In the genomic region with DNA sequence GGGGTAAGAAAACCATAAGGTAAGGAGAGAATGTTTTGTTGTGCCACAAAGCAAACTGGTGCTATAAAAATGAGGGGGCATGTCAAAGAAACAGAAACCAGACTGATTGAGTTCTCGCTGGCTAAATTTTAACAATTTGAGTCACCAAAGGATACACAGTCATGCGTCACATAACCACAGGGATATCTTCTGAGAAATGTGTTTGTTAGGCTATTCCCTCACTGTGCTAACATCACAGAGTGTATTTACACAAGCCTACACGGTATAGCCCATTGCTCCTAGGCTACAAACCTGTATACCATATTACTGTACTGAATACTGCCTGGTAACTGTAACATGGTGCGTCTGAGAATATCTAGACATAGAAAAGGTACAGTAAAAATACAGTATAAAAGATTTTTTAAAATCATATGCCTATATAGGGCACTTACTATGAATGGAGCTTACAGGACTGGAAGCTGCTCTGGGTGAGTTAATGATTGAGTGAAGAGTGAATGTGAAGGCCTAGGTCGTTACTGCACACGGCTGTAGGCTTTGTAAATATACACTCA, we compare ENCODE assay signal across 8 cellular contexts. TPM values are rescaled to one million over a fixed set of nuclear protein-coding genes. Genes with fewer than 3 reads are reported as not detected.
A peak's percentile ranks its signal among the peaks of the same experiment; 100 is the strongest.
DNase-seq lines count a peak whose midpoint lies in the region; ATAC-seq, FAIRE-seq and TF ChIP-seq lines count a peak whose summit lies in the region.

No MANE protein-coding gene starts in this region.

- no peak overlapping the region for H2BK120ac ChIP-seq in IMR-90 (ENCODE audit: low read depth, low read length)

- H4K91ac ChIP-seq in IMR-90 (ENCODE audit: insufficient read depth, low read depth, low read length) = no peak overlapping the region

- no peak overlapping the region for H4K8ac ChIP-seq in IMR-90 (ENCODE audit: low read depth in 2 of 2, low read length in 2 of 2)

- H3K14ac ChIP-seq in IMR-90 (replicated peaks; ENCODE audit: low read depth, low read length) = no peak overlapping the region

- H3K9me3 Mint-ChIP-seq in stimulated activated memory B cell treated with anti-CD40 and anti-IgM and Interleukin-4, amounts not matched to agents 10 μg/mL and 1 μg/mL and 100 μg/mL, for 72 hours = no peaks in the 10 kb centered on the region

- no peak for TF ChIP-seq POLR2A in IMR-90 (IDR thresholded peaks at IDR 0.05; ENCODE audit: low read depth, low read length)
- no peak for TF ChIP-seq POLR2A in tibial nerve (IDR thresholded peaks at IDR 0.05)

- POLR2A ChIA-PET in IMR-90 (lab: Charles Lee; ENCODE audit: unreplicated experiment) = no interaction called here

- no peaks in the 10 kb centered on the region for H3K9me3 ChIP-seq in IMR-90 (ENCODE audit: control insufficient read depth, insufficient read depth, low read length)
- H3K9me3 ChIP-seq in colonic mucosa = no peaks in the 10 kb centered on the region
- H3K9me3 ChIP-seq in tibial nerve = no peaks in the 10 kb centered on the region

- peak overlapping the region; percentile 76 for H2BK5ac ChIP-seq in IMR-90 (ENCODE audit: low read depth, low read length, poor library complexity, severe bottlenecking)

- BruUV-seq in IMR-90 (replicated peaks; lab: Mats Ljungman, UMichigan) = no TSS peak

- H3K27ac ChIP-seq in IMR-90 (ENCODE audit: insufficient read depth, low read length) = no peak overlapping the region
- peak overlapping the region; percentile 56 for H3K27ac ChIP-seq in colonic mucosa
- peak overlapping the region in 2 of 4 donors; percentile 20 to 62 for H3K27ac ChIP-seq in tibial nerve

- no peak overlapping the region for H2BK20ac ChIP-seq in IMR-90 (ENCODE audit: low read depth, low read length)

- H3K4me1 ChIP-seq in IMR-90 (ENCODE audit: control insufficient read depth, insufficient read depth, low read length) (peaks cover 1% of the 10 kb centered on the region; the same call in 1 of the 2 replicates), colonic mucosa (peaks cover 9% of the 10 kb centered on the region), tibial nerve (peaks cover 0 to 38% (median 3%) of the 10 kb centered on the region in 4 donors)

- peaks cover 38% of the 10 kb centered on the region for H3K4me1 Mint-ChIP-seq in stimulated activated memory B cell treated with anti-CD40 and anti-IgM and Interleukin-4, amounts not matched to agents 10 μg/mL and 1 μg/mL and 100 μg/mL, for 72 hours

- no peaks in the 10 kb centered on the region for H3K9me1 ChIP-seq in IMR-90 (ENCODE audit: insufficient read depth, low read length)

- no peak for FAIRE-seq in frontal cortex (lab: Jason Lieb, UNC)

- peaks cover 15 to 27% of the 10 kb centered on the region in 2 experiments for H3K79me1 ChIP-seq in IMR-90 (ENCODE audit: low read depth in 1 of 2, low read length in 2 of 2)

- intact Hi-C loops in IMR-90 (cut with micrococcal nuclease) = no loop called here
- intact Hi-C loops in colonic mucosa (cut with DNase I) = no loop called here

- in situ Hi-C loops in IMR-90 (cut with MboI; ENCODE audit: low sequenced_read_pairs) = no loop called here

- no peak overlapping the region for H3K56ac ChIP-seq in IMR-90 (ENCODE audit: extremely low read depth, insufficient read depth, low read length)

- peak overlapping the region; percentile 37; the same call in 1 of the 2 replicates for H3K18ac ChIP-seq in IMR-90 (ENCODE audit: low read depth, low read length)

- no CpG with 5 or more reads among the region's 6 CpGs for WGBS in IMR-90 (ENCODE audit: extremely low coverage in 2 of 2, insufficient read length in 1 of 2), 2 experiments
- 50 to 62% methylated on average over 6 of the region's 6 CpGs for WGBS in tibial nerve, 2 donors

- TF ChIP-seq CTCF in IMR-90 (conservative IDR thresholded peaks at IDR 0.05; ENCODE audit: low read depth, low read length) (no peak), colonic mucosa (IDR thresholded peaks at IDR 0.05) (no peak), tibial nerve (IDR thresholded peaks at IDR 0.05) (no peak)

- no peak for TF ChIP-seq RAD21 in IMR-90 (IDR thresholded peaks at IDR 0.05; ENCODE audit: low read length)

- no peak overlapping the region for H3K23ac ChIP-seq in IMR-90 (ENCODE audit: low read depth, low read length)

- H2AK5ac ChIP-seq in IMR-90 (ENCODE audit: low read depth, low read length) = no peak overlapping the region

- H2BK15ac ChIP-seq in IMR-90 (ENCODE audit: low read depth, low read length) = no peak overlapping the region

- CTCF ChIA-PET in IMR-90 (lab: Yijun Ruan, JAX) = interaction anchor here (0.6 to 1.6 kb wide), 3 partner anchors 13 to 153 kb away, joined by 3 to 7 read pairs (median 3); no protein-coding TSS in a partner anchor

- H3K4me3 ChIP-seq in IMR-90 (ENCODE audit: insufficient read depth, low read depth, low read length) (peak overlapping the region; percentile 37; the same call in 1 of the 2 replicates), colonic mucosa (no peak overlapping the region), tibial nerve (peak overlapping the region in 1 of 4 donors; percentile 7)

- H3K27me3 ChIP-seq in IMR-90 (ENCODE audit: control insufficient read depth, insufficient read depth, low read length) = no peaks in the 10 kb centered on the region
- no peaks in the 10 kb centered on the region for H3K27me3 ChIP-seq in colonic mucosa
- H3K27me3 ChIP-seq in tibial nerve = no peaks in the 10 kb centered on the region

- no peak overlapping the region for H3K4ac ChIP-seq in IMR-90 (ENCODE audit: low read depth, low read length)

- TF ChIP-seq EP300 in tibial nerve (IDR thresholded peaks at IDR 0.05) = no peak

- no peak overlapping the region for H2AK9ac ChIP-seq in IMR-90 (replicated peaks; ENCODE audit: low read depth, low read length, poor library complexity)

- dilution Hi-C loops in IMR-90 (cut with HindIII; ENCODE audit: low sequenced_read_pairs, unreplicated experiment) = no loop called here

- H4K5ac ChIP-seq in IMR-90 (ENCODE audit: low read depth, low read length) = no peak overlapping the region

- H3K27ac Mint-ChIP-seq in stimulated activated memory B cell treated with anti-CD40 and anti-IgM and Interleukin-4, amounts not matched to agents 10 μg/mL and 1 μg/mL and 100 μg/mL, for 72 hours = no peak overlapping the region

- no peaks in the 10 kb centered on the region for H3K27me3 Mint-ChIP-seq in stimulated activated memory B cell treated with anti-CD40 and anti-IgM and Interleukin-4, amounts not matched to agents 10 μg/mL and 1 μg/mL and 100 μg/mL, for 72 hours

- DNase-seq in activated CD4-positive, CD25-positive, alpha-beta regulatory T cell treated with anti-CD3 and anti-CD28 coated beads, Interleukin-2, amount 50 U/mL, for 16 hours (ENCODE audit: low read depth, low spot score) = peak; percentile 1
- no peak for DNase-seq in activated CD4-positive, CD25-positive, alpha-beta regulatory T cell (lab: John Stamatoyannopoulos, UW)
- peak; percentile 94 for DNase-seq in IMR-90
- DNase-seq in colonic mucosa = peak; percentile 22
- DNase-seq in tibial nerve (ENCODE audit: low spot score in 2 of 2) = no peak
- DNase-seq in frontal cortex (ENCODE audit: low spot score in 2 of 2) = no peak

- H4K20me1 ChIP-seq in IMR-90 (ENCODE audit: insufficient read depth, low read length) = peaks cover 11% of the 10 kb centered on the region; the same call in 1 of the 2 replicates

- H2AFZ ChIP-seq in IMR-90 (replicated peaks; ENCODE audit: low read length, poor library complexity) = no peak overlapping the region

- H3K9ac ChIP-seq in IMR-90 (ENCODE audit: low read depth, low read length) = no peak overlapping the region
- no peak overlapping the region for H3K9ac ChIP-seq in colonic mucosa (ENCODE audit: low read depth in 2 of 2, low read length in 2 of 2)

- peaks cover 19% of the 10 kb centered on the region for H3K36me3 Mint-ChIP-seq in stimulated activated memory B cell treated with anti-CD40 and anti-IgM and Interleukin-4, amounts not matched to agents 10 μg/mL and 1 μg/mL and 100 μg/mL, for 72 hours

- H3K4me2 ChIP-seq in IMR-90 (ENCODE audit: low read depth, low read length) = peak overlapping the region; percentile 91; the same call in 1 of the 2 replicates

- H3K4me3 Mint-ChIP-seq in stimulated activated memory B cell treated with anti-CD40 and anti-IgM and Interleukin-4, amounts not matched to agents 10 μg/mL and 1 μg/mL and 100 μg/mL, for 72 hours = no peak overlapping the region

- ATAC-seq in GM21723 (IDR thresholded peaks at IDR 0.05; ENCODE audit: unreplicated experiment) (peak; percentile 98), IMR-90 (ENCODE audit: low read depth) (peak; percentile 99)
- peak; percentile 88 for ATAC-seq in stimulated activated memory B cell treated with anti-CD40 and anti-IgM and Interleukin-4, amounts not matched to agents 10 μg/mL and 1 μg/mL and 100 μg/mL, for 72 hours

- H3K36me3 ChIP-seq in IMR-90 (ENCODE audit: control insufficient read depth, insufficient read depth, low read length) (no peaks in the 10 kb centered on the region), colonic mucosa (no peaks in the 10 kb centered on the region), tibial nerve (no peaks in the 10 kb centered on the region)

TF ChIP-seq in IMR-90, 13 proteins besides CTCF, POLR2A, EP300 and RAD21:
- TF ChIP-seq CEBPB (IDR thresholded peaks at IDR 0.05; ENCODE audit: low read depth, low read length) (peak; percentile 33; the same call in 1 of the 2 replicates), MXI1 (IDR thresholded peaks at IDR 0.05; ENCODE audit: borderline replicate concordance, low read depth, low read length) (no peak), FOS (IDR thresholded peaks at IDR 0.05; ENCODE audit: low read depth, low read length) (peak; percentile 87)

RNA-seq across cellular contexts. Expression of a gene that starts 50.1 kb away (rescaled TPM):
- 27.4 and 64.7 TPM in 2 replicates for total RNA-seq in IMR-90 (2012; rRNA removed)
- polyA plus RNA-seq in IMR-90 (2012; rRNA removed) = 7.1 and 7.2 TPM in 2 replicates
- 0.65 and 0.87 TPM in 2 replicates for polyA plus RNA-seq in IMR-90 (2012; cell fraction: cytosol; rRNA removed)
- 6.0 and 56.0 TPM in 2 replicates for polyA plus RNA-seq in IMR-90 (2012; cell fraction: nucleus; rRNA removed; ENCODE audit: low replicate concordance)
- 10 to 100 TPM; 29.3 to 29.5 TPM for total RNA-seq in colonic mucosa
- 10 to 100 TPM; 40.8 to 85.7 (median 62.1) TPM for total RNA-seq in tibial nerve
- total RNA-seq in frontal cortex = 433 TPM

Comparison
In these comparisons a context has a peak if more than half of its experiments do, and no peak if none do; other contexts are left out.
1. DNase-seq: peak in activated CD4-positive, CD25-positive, alpha-beta regulatory T cell treated with anti-CD3 and anti-CD28 coated beads, Interleukin-2, amount 50 U/mL, for 16 hours (single experiment), IMR-90 (single experiment) and colonic mucosa (single experiment); none in activated CD4-positive, CD25-positive, alpha-beta regulatory T cell (0 of 4), tibial nerve (0 of 2) and frontal cortex (0 of 2).
2. Peak in every context shown above with its lines, with median percentiles within 50 percentile points of each other: ATAC-seq.